13 cellular contexts compared by ENCODE assay signal in genomic region chr4:16752150-16752549, GRCh38.
DNase-seq lines count a peak whose midpoint lies in the region; ATAC-seq, FAIRE-seq and TF ChIP-seq lines count a peak whose summit lies in the region.
"Had no signal": no experiment of that assay in that cellular context is flagged by ENCODE, and none has a peak within 500 bp of the region (broad histone marks: within the 10 kb centered on the region; RNA-seq: fewer than 3 reads in every experiment).

No MANE protein-coding gene starts in this region.

- H2BK5ac ChIP-seq in mesenchymal stem cell (ENCODE audit: low read depth, low read length, poor library complexity, severe bottlenecking): no peak overlapping the region

- no peak overlapping the region for H3K27ac ChIP-seq in mesenchymal stem cell (ENCODE audit: low read length, poor library complexity, severe bottlenecking)
- H3K27ac ChIP-seq: sigmoid colon had no signal

- TF ChIP-seq CTCF in D721Med (IDR thresholded peaks at IDR 0.05; ENCODE audit: insufficient read depth, missing control alignments) (peak; percentile 25), LNCaP clone FGC (IDR thresholded peaks at IDR 0.05; ENCODE audit: control insufficient read depth, extremely low read depth, insufficient read depth) (peak; percentile 48), cardiac fibroblast (IDR thresholded peaks at IDR 0.05; ENCODE audit: low read depth, low read length) (peak; percentile 43)

- H3K36me3 ChIP-seq in mesenchymal stem cell (ENCODE audit: control insufficient read depth in 1 of 2, insufficient read depth in 2 of 2, low read depth in 1 of 2, low read length in 2 of 2): peaks cover 0 to 62% of the 10 kb centered on the region in 2 experiments
- H3K36me3 ChIP-seq: sigmoid colon had no signal

- H3K27me3 ChIP-seq in mesenchymal stem cell (ENCODE audit: control insufficient read depth in 1 of 2, insufficient read depth in 1 of 2, low read length in 2 of 2): no peaks in the 10 kb centered on the region
- H3K27me3 ChIP-seq: sigmoid colon had no signal

- H3K79me1 ChIP-seq in mesenchymal stem cell (replicated peaks; ENCODE audit: low read length, poor library complexity, severe bottlenecking): no peaks in the 10 kb centered on the region

- H3K18ac ChIP-seq in mesenchymal stem cell (ENCODE audit: low read depth in 1 of 2, low read length in 2 of 2): no peak overlapping the region

- H4K8ac ChIP-seq in mesenchymal stem cell (ENCODE audit: low read length): no peak overlapping the region

- no peak overlapping the region for H2AK5ac ChIP-seq in mesenchymal stem cell (ENCODE audit: low read length, severe bottlenecking)

- no peak overlapping the region for H2BK12ac ChIP-seq in mesenchymal stem cell (ENCODE audit: low read length in 2 of 2)

- no peak overlapping the region for H3K23ac ChIP-seq in mesenchymal stem cell (ENCODE audit: low read length in 2 of 2)

- H3K4me2 ChIP-seq in mesenchymal stem cell (ENCODE audit: low read length, poor library complexity, severe bottlenecking): no peak overlapping the region

- H3K4me1 ChIP-seq in mesenchymal stem cell (ENCODE audit: control insufficient read depth, insufficient read depth, low read depth, low read length): no peaks in the 10 kb centered on the region
- H3K4me1 ChIP-seq: sigmoid colon had no signal

- TF ChIP-seq POLR2A in erythroblast (IDR thresholded peaks at IDR 0.05; ENCODE audit: low read length): no peak

- H3K4me3 ChIP-seq in LNCaP clone FGC (ENCODE audit: low read depth, low read length) (no peak overlapping the region), cardiac fibroblast (replicated peaks in 1 of 2; ENCODE audit: low read depth in 2 of 2, low read length in 2 of 2) (no peak overlapping the region), mesenchymal stem cell (ENCODE audit: insufficient read depth in 1 of 2, low read depth in 1 of 2, low read length in 2 of 2) (no peak overlapping the region)
- H3K4me3 ChIP-seq: sigmoid colon had no signal

- no peak overlapping the region for H2AFZ ChIP-seq in mesenchymal stem cell (ENCODE audit: low read depth, low read length)

- no peak overlapping the region for H3K4ac ChIP-seq in mesenchymal stem cell (ENCODE audit: low read depth in 1 of 2, low read length in 2 of 2)

- H3K14ac ChIP-seq in mesenchymal stem cell (ENCODE audit: low read length in 2 of 2): no peak overlapping the region

- no peak for FAIRE-seq in D721Med (lab: Jason Lieb, UNC)

- H4K91ac ChIP-seq in mesenchymal stem cell (ENCODE audit: low read length): no peak overlapping the region

- ATAC-seq in GM18861 (IDR thresholded peaks at IDR 0.05; ENCODE audit: unreplicated experiment): no peak
- ATAC-seq: T-helper 17 cell had no signal

- no peak for DNase-seq in D721Med (ENCODE audit: insufficient read length, low spot score)
- no peak for DNase-seq in LNCaP clone FGC (ENCODE audit: low read depth)
- peak; percentile 52 to 58 for DNase-seq in cardiac fibroblast (ENCODE audit: low read depth in 2 of 2)
- DNase-seq in mesenchymal stem cell: peak; percentile 13
- no peak for DNase-seq in T-helper 2 cell
- DNase-seq in NCI-H748 (lab: John Stamatoyannopoulos, UW; ENCODE audit: unreplicated experiment): no peak
- DNase-seq in erythroblast (lab: John Stamatoyannopoulos, UW): no peak
- DNase-seq: activated CD4-positive, alpha-beta T cell treated with anti-CD3 and anti-CD28 coated beads, Interleukin-2, amount 50 U/mL, for 1 hour; CD4-positive, CD25-positive, alpha-beta regulatory T cell; immature natural killer cell; sigmoid colon; T-helper 17 cell had no signal

- no peaks in the 10 kb centered on the region for H3K9me3 ChIP-seq in mesenchymal stem cell (ENCODE audit: control insufficient read depth, low read length)
- H3K9me3 ChIP-seq: sigmoid colon had no signal

- H3K9ac ChIP-seq in mesenchymal stem cell (ENCODE audit: low read length): no peak overlapping the region

- no peak overlapping the region for H2BK15ac ChIP-seq in mesenchymal stem cell (ENCODE audit: low read depth, poor library complexity, severe bottlenecking)

- H2BK120ac ChIP-seq in mesenchymal stem cell (ENCODE audit: low read depth, low read length): no peak overlapping the region

Comparison
In these comparisons a context has a peak if more than half of its experiments do, and no peak if none do; other contexts are left out.
1. DNase-seq: peak in cardiac fibroblast (2 of 2) and mesenchymal stem cell (single experiment); none in D721Med (single experiment), LNCaP clone FGC (single experiment), T-helper 2 cell (0 of 5), NCI-H748 (single experiment) and erythroblast (0 of 2).
2. Peak in every context shown above with its lines, with median percentiles within 50 percentile points of each other: CTCF ChIP-seq.